25 cellular contexts compared by ENCODE assay signal in genomic region chr5:66974256-66974655, GRCh38.
"Had no signal": no experiment of that assay in that cellular context is flagged by ENCODE, and none has a peak within 500 bp of the region (broad histone marks: within the 10 kb centered on the region; RNA-seq: fewer than 3 reads in every experiment).

No MANE protein-coding gene starts in this region.

- H3K36me3 Mint-ChIP-seq: activated CD8-positive, alpha-beta memory T cell treated with anti-CD3 and anti-CD28 coated beads, Interleukin-2, amount 10 ng/mL, durations not matched to agents 7 days and 5 days; activated naive CD8-positive, alpha-beta T cell; brain; natural killer cell treated with Interleukin-12 subunit alpha and Interleukin-12 subunit beta and Interleukin-15 and Interleukin-18, amount 100 ng/mL, for 72 hours; stimulated activated naive B cell treated with anti-CD40 and anti-IgM and Interleukin-4, amounts not matched to agents 10 μg/mL and 1 μg/mL and 100 μg/mL, for 72 hours; WTC11 had no signal

- H3K27ac Mint-ChIP-seq: activated CD8-positive, alpha-beta memory T cell treated with anti-CD3 and anti-CD28 coated beads, Interleukin-2, amount 10 ng/mL, durations not matched to agents 7 days and 5 days; activated CD8-positive, alpha-beta T cell treated with anti-CD3 and anti-CD28 coated beads, Interleukin-2, amount 10 ng/mL, durations not matched to agents 7 days and 5 days; activated naive CD8-positive, alpha-beta T cell; brain; effector memory CD8-positive, alpha-beta T cell; natural killer cell treated with Interleukin-12 subunit alpha and Interleukin-12 subunit beta and Interleukin-15 and Interleukin-18, amount 100 ng/mL, for 72 hours; stimulated activated naive B cell treated with anti-CD40 and anti-IgM and Interleukin-4, amounts not matched to agents 10 μg/mL and 1 μg/mL and 100 μg/mL, for 72 hours; WTC11 had no signal

- H3K9me3 Mint-ChIP-seq: brain; effector memory CD8-positive, alpha-beta T cell; natural killer cell treated with Interleukin-12 subunit alpha and Interleukin-12 subunit beta and Interleukin-15 and Interleukin-18, amount 100 ng/mL, for 72 hours; stimulated activated naive B cell treated with anti-CD40 and anti-IgM and Interleukin-4, amounts not matched to agents 10 μg/mL and 1 μg/mL and 100 μg/mL, for 72 hours; WTC11 had no signal

- H3K4me3 Mint-ChIP-seq: activated CD8-positive, alpha-beta memory T cell treated with anti-CD3 and anti-CD28 coated beads, Interleukin-2, amount 10 ng/mL, durations not matched to agents 7 days and 5 days; activated CD8-positive, alpha-beta T cell treated with anti-CD3 and anti-CD28 coated beads, Interleukin-2, amount 10 ng/mL, durations not matched to agents 7 days and 5 days; activated naive CD8-positive, alpha-beta T cell; brain; effector memory CD8-positive, alpha-beta T cell; natural killer cell treated with Interleukin-12 subunit alpha and Interleukin-12 subunit beta and Interleukin-15 and Interleukin-18, amount 100 ng/mL, for 72 hours; stimulated activated naive B cell treated with anti-CD40 and anti-IgM and Interleukin-4, amounts not matched to agents 10 μg/mL and 1 μg/mL and 100 μg/mL, for 72 hours; WTC11 had no signal

- ATAC-seq: activated CD8-positive, alpha-beta memory T cell treated with anti-CD3 and anti-CD28 coated beads, Interleukin-2, amount 10 ng/mL, durations not matched to agents 7 days and 5 days; activated CD8-positive, alpha-beta T cell treated with anti-CD3 and anti-CD28 coated beads, Interleukin-2, amount 10 ng/mL, durations not matched to agents 7 days and 5 days; effector memory CD8-positive, alpha-beta T cell; esophagus mucosa; mucosa of descending colon; natural killer cell treated with Interleukin-12 subunit alpha and Interleukin-12 subunit beta and Interleukin-15 and Interleukin-18, amount 100 ng/mL, for 72 hours; stimulated activated naive B cell treated with anti-CD40 and anti-IgM and Interleukin-4, amounts not matched to agents 10 μg/mL and 1 μg/mL and 100 μg/mL, for 72 hours; WTC11 had no signal

- H3K27me3 ChIP-seq: adrenal gland, cardiac muscle cell, right atrium auricular region, tibial nerve had no signal

- H3K4me3 ChIP-seq: adrenal gland, cardiac muscle cell, coronary artery, left ventricle myocardium inferior, lung, mucosa of descending colon, right atrium auricular region, smooth muscle cell, tibial nerve had no signal

- H3K9me3 ChIP-seq: adrenal gland, left ventricle myocardium inferior, mucosa of descending colon, right atrium auricular region, tibial nerve had no signal

- H3K27ac ChIP-seq: adrenal gland, cardiac muscle cell, coronary artery, left ventricle myocardium inferior, right atrium auricular region, tibial nerve had no signal

- H3K4me2 ChIP-seq: smooth muscle cell had no signal

- DNase-seq: activated CD4-positive, alpha-beta T cell treated with anti-CD3 and anti-CD28 coated beads for 1 hour; activated CD8-positive, alpha-beta memory T cell treated with anti-CD3 and anti-CD28 coated beads, Interleukin-2, amount 10 ng/mL, durations not matched to agents 7 days and 5 days; activated CD8-positive, alpha-beta T cell treated with anti-CD3 and anti-CD28 coated beads, Interleukin-2, amount 10 ng/mL, durations not matched to agents 7 days and 5 days; activated effector memory CD4-positive, alpha-beta T cell treated with Interleukin-2 at 50 U/mL for 16 hours; activated naive CD4-positive, alpha-beta T cell treated with Interleukin-2 at 50 U/mL for 16 hours; activated T-cell treated with anti-CD3 and anti-CD28 coated beads for 4 hours; adrenal gland; aorta; effector memory CD8-positive, alpha-beta T cell; left ventricle myocardium inferior; mucosa of descending colon; stimulated activated CD4-positive, alpha-beta T cell treated with anti-CD3 and anti-CD28 coated beads, Interleukin-1b, Interleukin-23, amount 100 ng/mL, for 48 hours; stimulated activated naive B cell treated with anti-CD40 and anti-IgM and Interleukin-4, amounts not matched to agents 10 μg/mL and 1 μg/mL and 100 μg/mL, for 72 hours; T-helper 2 cell had no signal

- H3K4me1 ChIP-seq: tibial nerve had no signal

- H3K36me3 ChIP-seq: adrenal gland, cardiac muscle cell, left ventricle myocardium inferior, right atrium auricular region, tibial nerve had no signal

- H3K4me1 Mint-ChIP-seq: activated CD8-positive, alpha-beta memory T cell treated with anti-CD3 and anti-CD28 coated beads, Interleukin-2, amount 10 ng/mL, durations not matched to agents 7 days and 5 days; stimulated activated naive B cell treated with anti-CD40 and anti-IgM and Interleukin-4, amounts not matched to agents 10 μg/mL and 1 μg/mL and 100 μg/mL, for 72 hours had no signal
